In the genomic region with DNA sequence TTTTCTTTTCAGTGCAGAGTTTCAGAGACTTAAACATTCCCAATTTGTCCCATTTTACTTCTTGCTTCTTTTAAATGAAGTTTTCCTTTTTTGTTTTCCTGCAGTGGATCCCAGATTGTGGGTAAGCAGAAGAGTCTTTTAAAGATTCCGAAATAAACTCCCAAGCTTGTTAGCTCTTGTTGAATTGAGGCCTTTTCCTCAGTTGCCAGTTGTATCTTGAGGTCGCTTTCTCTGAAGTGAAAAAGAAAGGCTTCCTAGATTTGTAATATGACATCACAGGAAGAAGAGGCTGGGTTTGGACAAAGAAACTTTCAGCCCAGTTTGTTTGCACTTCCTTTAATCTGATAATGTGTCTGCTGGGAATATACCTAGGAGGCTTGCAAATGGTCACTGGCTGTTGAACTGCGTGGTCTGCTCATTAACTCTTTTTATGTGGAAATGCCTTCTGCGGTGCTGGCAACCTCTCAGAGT, we compare ENCODE assay signal across 8 cellular contexts. TPM values are rescaled to one million over a fixed set of nuclear protein-coding genes. Genes with fewer than 3 reads are reported as not detected.
A peak's percentile ranks its signal among the peaks of the same experiment; 100 is the strongest.
DNase-seq lines count a peak whose midpoint lies in the region; ATAC-seq and TF ChIP-seq lines count a peak whose summit lies in the region.

A gene with protein sequence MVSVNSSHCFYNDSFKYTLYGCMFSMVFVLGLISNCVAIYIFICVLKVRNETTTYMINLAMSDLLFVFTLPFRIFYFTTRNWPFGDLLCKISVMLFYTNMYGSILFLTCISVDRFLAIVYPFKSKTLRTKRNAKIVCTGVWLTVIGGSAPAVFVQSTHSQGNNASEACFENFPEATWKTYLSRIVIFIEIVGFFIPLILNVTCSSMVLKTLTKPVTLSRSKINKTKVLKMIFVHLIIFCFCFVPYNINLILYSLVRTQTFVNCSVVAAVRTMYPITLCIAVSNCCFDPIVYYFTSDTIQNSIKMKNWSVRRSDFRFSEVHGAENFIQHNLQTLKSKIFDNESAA (minus strand): TSS at position 233 of the 471 bp plus-strand sequence. CDS start 690 bp downstream, outside the sequence.

- ATAC-seq in HG02588 (IDR thresholded peaks at IDR 0.05; ENCODE audit: unreplicated experiment) = no peak

- H3K9me3 Mint-ChIP-seq in activated CD4-positive, alpha-beta memory T cell treated with anti-CD3 and anti-CD28 coated beads, Interleukin-2, amount 10 ng/mL, durations not matched to agents 7 days and 5 days = peaks cover 2% of the 10 kb centered on the region

- TF ChIP-seq CTCF in neutrophil (IDR thresholded peaks at IDR 0.05) = no peak

- peaks cover 42% of the 10 kb centered on the region for H3K4me1 Mint-ChIP-seq in activated CD4-positive, alpha-beta memory T cell treated with anti-CD3 and anti-CD28 coated beads, Interleukin-2, amount 10 ng/mL, durations not matched to agents 7 days and 5 days

- H3K27ac ChIP-seq in neutrophil = peak within 1 kb of the TSS; percentile 40

- POLR2A ChIA-PET in activated CD4-positive, alpha-beta memory T cell treated with anti-CD3 and anti-CD28 coated beads, Interleukin-2, amount 10 ng/mL, durations not matched to agents 7 days and 5 days (lab: Charles Lee) = interaction anchor here (0.6 to 3.9 kb wide), 28 partner anchors 8 to 375 kb away, joined by 3 to 55 read pairs (median 3); a partner anchor contains a TSS

- no peaks in the 10 kb centered on the region for H3K9me3 ChIP-seq in neutrophil

- peak within 1 kb of the TSS; percentile 99 for H3K4me3 Mint-ChIP-seq in activated CD4-positive, alpha-beta memory T cell treated with anti-CD3 and anti-CD28 coated beads, Interleukin-2, amount 10 ng/mL, durations not matched to agents 7 days and 5 days

- peak within 1 kb of the TSS; percentile 20 to 54 for H3K4me3 ChIP-seq in neutrophil (ENCODE audit: low read depth in 1 of 2, low read length in 1 of 2)

- H3K27me3 ChIP-seq in neutrophil = no peaks in the 10 kb centered on the region

- H3K36me3 ChIP-seq in neutrophil = peaks cover 11% of the 10 kb centered on the region

- H3K27ac Mint-ChIP-seq in activated CD4-positive, alpha-beta memory T cell treated with anti-CD3 and anti-CD28 coated beads, Interleukin-2, amount 10 ng/mL, durations not matched to agents 7 days and 5 days = peak within 1 kb of the TSS; percentile 96

- H3K36me3 Mint-ChIP-seq in activated CD4-positive, alpha-beta memory T cell treated with anti-CD3 and anti-CD28 coated beads, Interleukin-2, amount 10 ng/mL, durations not matched to agents 7 days and 5 days (ENCODE audit: low read depth) = peaks cover 72% of the 10 kb centered on the region

- peaks cover 6 to 11% of the 10 kb centered on the region in 2 experiments for H3K4me1 ChIP-seq in neutrophil (ENCODE audit: control insufficient read depth in 1 of 2, insufficient read depth in 1 of 2, low read depth in 1 of 2, low read length in 1 of 2)

- DNase-seq in SIG-M5 treated with dmso at 0.1 percent for 504 hours (lab: John Stamatoyannopoulos, UW; ENCODE audit: unreplicated experiment) = peak; percentile 11
- DNase-seq in SIG-M5 (lab: John Stamatoyannopoulos, UW) = no peak
- DNase-seq in activated CD4-positive, alpha-beta memory T cell treated with anti-CD3 and anti-CD28 coated beads, Interleukin-2, amount 10 ng/mL, durations not matched to agents 7 days and 5 days = peak; percentile 26
- peak; percentile 52 for DNase-seq in glomerular visceral epithelial cell (ENCODE audit: extremely low spot score)
- no peak for DNase-seq in NCI-H1436 treated with DMSO at 0.1 percent for 48 hours (lab: John Stamatoyannopoulos, UW)
- no peak for DNase-seq in NCI-H2107 (lab: John Stamatoyannopoulos, UW)

- CTCF ChIA-PET in activated CD4-positive, alpha-beta memory T cell treated with anti-CD3 and anti-CD28 coated beads, Interleukin-2, amount 10 ng/mL, durations not matched to agents 7 days and 5 days (lab: Charles Lee) = interaction anchor here (0.8 to 2.2 kb wide), 7 partner anchors 11 to 167 kb away, joined by 3 to 10 read pairs (median 5); a partner anchor contains a TSS

- no peaks in the 10 kb centered on the region for H3K27me3 Mint-ChIP-seq in activated CD4-positive, alpha-beta memory T cell treated with anti-CD3 and anti-CD28 coated beads, Interleukin-2, amount 10 ng/mL, durations not matched to agents 7 days and 5 days

RNA-seq across cellular contexts. Expression of the gene that starts here (rescaled TPM):
- total RNA-seq in activated CD4-positive, alpha-beta memory T cell treated with anti-CD3 and anti-CD28 coated beads, Interleukin-2, amount 10 ng/mL, durations not matched to agents 7 days and 5 days = 100 to 1,000 TPM in 1 of 2 experiments, 10 to 100 TPM in 1; 96.8 to 100 TPM

Comparison
In these comparisons a context has a peak if more than half of its experiments do, and no peak if none do; other contexts are left out.
1. DNase-seq: peak in SIG-M5 treated with dmso at 0.1 percent for 504 hours (single experiment), activated CD4-positive, alpha-beta memory T cell treated with anti-CD3 and anti-CD28 coated beads, Interleukin-2, amount 10 ng/mL, durations not matched to agents 7 days and 5 days (single experiment) and glomerular visceral epithelial cell (single experiment); none in SIG-M5 (single experiment), NCI-H1436 treated with DMSO at 0.1 percent for 48 hours (single experiment) and NCI-H2107 (single experiment).